In the genomic region with DNA sequence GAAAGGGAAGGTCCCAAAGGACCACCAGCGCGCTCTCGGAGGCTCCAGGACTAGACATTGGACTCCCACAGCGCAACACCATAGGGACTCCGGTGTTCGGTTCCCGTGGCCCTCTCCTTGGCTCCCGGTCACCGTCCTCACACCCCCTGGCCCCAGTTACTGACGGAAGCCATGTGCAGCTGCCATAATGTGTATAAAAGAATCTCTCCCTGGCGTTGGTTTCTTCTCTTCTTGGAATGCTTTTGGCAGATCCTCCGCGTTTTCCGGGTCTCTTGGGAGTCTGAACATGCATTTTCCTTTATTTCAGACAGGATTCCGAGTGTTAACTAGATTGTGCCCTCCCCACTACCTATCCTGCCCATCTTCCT, we compare ENCODE assay signal across 11 cellular contexts.
DNase-seq lines count a peak whose midpoint lies in the region; TF ChIP-seq lines count a peak whose summit lies in the region.
"Had no signal": no experiment of that assay in that cellular context is flagged by ENCODE, and none has a peak within 500 bp of the region (broad histone marks: within the 10 kb centered on the region; RNA-seq: fewer than 3 reads in every experiment).

No MANE protein-coding gene starts in this region.

- no peaks in the 10 kb centered on the region for H3K27me3 ChIP-seq in SU-DHL-6 (ENCODE audit: low read length)
- H3K27me3 ChIP-seq in right atrium auricular region: peaks cover 0 to 6% of the 10 kb centered on the region in 2 donors
- peaks cover 44% of the 10 kb centered on the region for H3K27me3 ChIP-seq in skeletal muscle satellite cell (ENCODE audit: control insufficient read depth, insufficient read depth, low read length)

- H3K9me2 ChIP-seq in SU-DHL-6 (replicated peaks; ENCODE audit: insufficient read depth, low read length): no peaks in the 10 kb centered on the region

- peaks cover 34% of the 10 kb centered on the region for H3K4me1 Mint-ChIP-seq in T-helper 1 cell treated with Interleukin-12 subunit alpha and Interleukin-12 subunit beta and Interleukin-4 antibody, amounts not matched to agents 30 μg/mL and 1 μg/mL, for 36 hours (ENCODE audit: low read depth)

- DNase-seq in T-helper 1 cell (no peak), right atrium auricular region (ENCODE audit: low spot score) (no peak), NOMO-1 treated with DMSO at 0.1 percent for 48 hours (lab: John Stamatoyannopoulos, UW; ENCODE audit: unreplicated experiment) (no peak), NCI-H524 treated with DMSO at 0.1 percent for 48 hours (lab: John Stamatoyannopoulos, UW) (no peak), SW480 (ENCODE audit: low spot score) (no peak)
- DNase-seq: adrenal gland, HCEC 1CT had no signal

- no peaks in the 10 kb centered on the region for H4K20me1 ChIP-seq in SU-DHL-6 (ENCODE audit: low read depth, low read length)

- H3K4me2 ChIP-seq in SU-DHL-6 (ENCODE audit: low read depth, low read length, poor library complexity, severe bottlenecking) (peak overlapping the region; percentile 24), skeletal muscle satellite cell (ENCODE audit: low read length) (peak overlapping the region; percentile 85)
- H3K4me2 ChIP-seq: A549 had no signal

- no peak overlapping the region; the same call in 1 of the 2 replicates for H3K9ac ChIP-seq in SU-DHL-6 (ENCODE audit: low read length)
- no peak overlapping the region for H3K9ac ChIP-seq in skeletal muscle satellite cell (ENCODE audit: low read depth, low read length)

- H3K4me3 Mint-ChIP-seq in T-helper 1 cell treated with Interleukin-12 subunit alpha and Interleukin-12 subunit beta and Interleukin-4 antibody, amounts not matched to agents 30 μg/mL and 1 μg/mL, for 36 hours: peak overlapping the region; percentile 12

- no peaks in the 10 kb centered on the region for H3F3A ChIP-seq in SU-DHL-6 (ENCODE audit: insufficient read depth)

- H3K79me2 ChIP-seq in SU-DHL-6 (ENCODE audit: insufficient read depth, low read length): no peaks in the 10 kb centered on the region

- no peak overlapping the region for H3K27ac Mint-ChIP-seq in T-helper 1 cell treated with Interleukin-12 subunit alpha and Interleukin-12 subunit beta and Interleukin-4 antibody, amounts not matched to agents 30 μg/mL and 1 μg/mL, for 36 hours

- H3K4me1 ChIP-seq in right atrium auricular region (peaks cover 0 to 38% of the 10 kb centered on the region in 2 donors), skeletal muscle satellite cell (ENCODE audit: control insufficient read depth, insufficient read depth, low read length) (peaks cover 38% of the 10 kb centered on the region)

- peak overlapping the region; percentile 40 for H2AFZ ChIP-seq in SU-DHL-6 (ENCODE audit: low read depth, low read length, severe bottlenecking)

- H3K9me3 Mint-ChIP-seq in T-helper 1 cell treated with Interleukin-12 subunit alpha and Interleukin-12 subunit beta and Interleukin-4 antibody, amounts not matched to agents 30 μg/mL and 1 μg/mL, for 36 hours: no peaks in the 10 kb centered on the region

- peaks cover 6% of the 10 kb centered on the region for H3K36me3 Mint-ChIP-seq in T-helper 1 cell treated with Interleukin-12 subunit alpha and Interleukin-12 subunit beta and Interleukin-4 antibody, amounts not matched to agents 30 μg/mL and 1 μg/mL, for 36 hours (ENCODE audit: low read depth)

- H3K27ac ChIP-seq in SU-DHL-6 (ENCODE audit: low read depth, low read length): no peak overlapping the region
- H3K27ac ChIP-seq in right atrium auricular region: peak overlapping the region; percentile 56 to 80
- H3K27ac ChIP-seq: A549, adrenal gland had no signal

- no peak for TF ChIP-seq CTCF in SU-DHL-6 (IDR thresholded peaks at IDR 0.05; ENCODE audit: insufficient read depth, low read length, poor library complexity, severe bottlenecking)
- no peak for TF ChIP-seq CTCF in right atrium auricular region (IDR thresholded peaks at IDR 0.05)

- H3K36me3 ChIP-seq in SU-DHL-6 (ENCODE audit: low read length) (no peaks in the 10 kb centered on the region), right atrium auricular region (no peaks in the 10 kb centered on the region), skeletal muscle satellite cell (ENCODE audit: insufficient read depth, low read length) (no peaks in the 10 kb centered on the region)
- H3K36me3 ChIP-seq: adrenal gland had no signal

- H3K27me3 Mint-ChIP-seq in T-helper 1 cell treated with Interleukin-12 subunit alpha and Interleukin-12 subunit beta and Interleukin-4 antibody, amounts not matched to agents 30 μg/mL and 1 μg/mL, for 36 hours (ENCODE audit: low read depth): peaks cover 98% of the 10 kb centered on the region

- H3K4me3 ChIP-seq in SU-DHL-6 (ENCODE audit: insufficient read depth, low read length, poor library complexity, severe bottlenecking) (no peak overlapping the region), right atrium auricular region (peak overlapping the region; percentile 38 to 42), skeletal muscle satellite cell (ENCODE audit: low read length) (peak overlapping the region; percentile 60)
- H3K4me3 ChIP-seq: A549, adrenal gland had no signal

- H3K9me3 ChIP-seq in SU-DHL-6 (ENCODE audit: insufficient read depth, low read length) (no peaks in the 10 kb centered on the region), right atrium auricular region (no peaks in the 10 kb centered on the region), skeletal muscle satellite cell (replicated peaks; ENCODE audit: low read length) (no peaks in the 10 kb centered on the region)
- H3K9me3 ChIP-seq: A549 had no signal
